In the genomic region with DNA sequence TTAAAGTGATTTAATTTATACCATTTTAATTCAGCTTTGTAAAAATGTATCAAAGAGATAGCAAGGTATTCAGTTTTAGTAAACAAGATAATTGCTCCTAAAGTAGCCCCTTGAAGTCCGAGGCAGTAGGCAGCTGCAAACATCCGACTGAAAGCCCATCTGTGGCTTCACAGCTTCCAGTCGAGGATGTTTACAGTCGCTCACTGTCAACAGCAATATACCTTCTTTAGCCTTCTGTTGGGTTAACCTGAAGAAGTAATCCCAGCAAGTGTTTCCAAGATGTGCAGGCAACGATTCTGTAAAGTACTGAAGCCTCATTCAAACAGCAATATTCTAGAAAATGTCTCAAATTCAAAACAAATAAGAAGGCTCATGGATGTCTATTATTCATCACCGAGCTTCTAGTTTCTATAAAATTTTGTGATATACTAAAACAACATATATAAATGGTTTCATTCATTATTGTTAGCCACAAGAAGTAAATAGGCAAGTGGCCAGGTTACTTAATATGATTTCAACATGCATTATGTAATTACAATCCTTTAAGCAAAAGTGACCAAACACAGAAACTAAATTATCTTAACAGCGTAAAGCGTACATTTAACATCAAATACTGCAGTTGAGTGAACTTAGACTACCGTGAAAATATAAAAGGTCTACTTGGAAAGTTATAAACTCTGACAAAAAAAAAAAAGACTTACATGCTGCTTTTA, we compare ENCODE assay signal across 11 cellular contexts.
A peak's percentile ranks its signal among the peaks of the same experiment; 100 is the strongest.
DNase-seq lines count a peak whose midpoint lies in the region; ATAC-seq and TF ChIP-seq lines count a peak whose summit lies in the region.
"Had no signal": no experiment of that assay in that cellular context is flagged by ENCODE, and none has a peak within 500 bp of the region (broad histone marks: within the 10 kb centered on the region; RNA-seq: fewer than 3 reads in every experiment).

No MANE protein-coding gene starts in this region.

- ATAC-seq in left ventricle myocardium superior (no peak), lung (ENCODE audit: insufficient read depth, low FRiP score) (no peak), upper lobe of right lung (no peak), GM21423 (IDR thresholded peaks at IDR 0.05; ENCODE audit: unreplicated experiment) (no peak), HG02571 (IDR thresholded peaks at IDR 0.05; ENCODE audit: unreplicated experiment) (no peak), HG02973 (IDR thresholded peaks at IDR 0.05; ENCODE audit: unreplicated experiment) (no peak)

- H3K27ac ChIP-seq in cardiac muscle cell (peak overlapping the region; percentile 49), cingulate gyrus (ENCODE audit: low read depth, low read length) (peak overlapping the region; percentile 30), lung (ENCODE audit: low read depth in 1 of 2, low read length in 1 of 2) (peak overlapping the region; percentile 33 to 91), upper lobe of right lung (peak overlapping the region; percentile 75)
- H3K27ac ChIP-seq: uterus had no signal

- H3K27me3 ChIP-seq in cardiac muscle cell (no peaks in the 10 kb centered on the region), lung (ENCODE audit: control insufficient read depth, insufficient read depth) (no peaks in the 10 kb centered on the region), upper lobe of right lung (no peaks in the 10 kb centered on the region)
- H3K27me3 ChIP-seq: uterus had no signal

- intact Hi-C loops in left ventricle myocardium superior (cut with micrococcal nuclease) (no loop called here), upper lobe of right lung (cut with DNase I) (no loop called here)

- H3K9me3 ChIP-seq in cardiac muscle cell (ENCODE audit: low read depth) (no peaks in the 10 kb centered on the region), lung (ENCODE audit: control insufficient read depth in 2 of 2, insufficient read depth in 1 of 2, low read length in 1 of 2) (no peaks in the 10 kb centered on the region), upper lobe of right lung (no peaks in the 10 kb centered on the region)
- H3K9me3 ChIP-seq: uterus had no signal

- 37 to 66% methylated on average over 9 of the region's 9 CpGs for WGBS in lung, 2 donors

- H3K4me1 ChIP-seq in cardiac muscle cell (ENCODE audit: low read depth) (peaks cover 13% of the 10 kb centered on the region), lung (ENCODE audit: control insufficient read depth in 2 of 2, insufficient read depth in 2 of 2, low read length in 2 of 2) (peaks cover 5 to 8% of the 10 kb centered on the region in 2 donors), upper lobe of right lung (peaks cover 28% of the 10 kb centered on the region)
- H3K4me1 ChIP-seq: uterus had no signal

- H3K4me3 ChIP-seq in cardiac muscle cell: no peak overlapping the region
- H3K4me3 ChIP-seq in lung: no peak overlapping the region
- H3K4me3 ChIP-seq in upper lobe of right lung: peak overlapping the region; percentile 26
- H3K4me3 ChIP-seq: uterus had no signal

- H3K36me3 ChIP-seq in cardiac muscle cell (no peaks in the 10 kb centered on the region), lung (ENCODE audit: control insufficient read depth in 2 of 2, insufficient read depth in 2 of 2, low read length in 2 of 2) (no peaks in the 10 kb centered on the region), upper lobe of right lung (no peaks in the 10 kb centered on the region)
- H3K36me3 ChIP-seq: uterus had no signal

- TF ChIP-seq CTCF in cardiac muscle cell (IDR thresholded peaks at IDR 0.05; ENCODE audit: low read depth, low read length): no peak
- TF ChIP-seq CTCF in lung (IDR thresholded peaks at IDR 0.05; ENCODE audit: control extremely low read depth, extremely low read depth): no peak
- no peak for TF ChIP-seq CTCF in upper lobe of right lung (IDR thresholded peaks at IDR 0.05)

- DNase-seq in cardiac muscle cell (ENCODE audit: low read depth in 1 of 2, low spot score in 1 of 2) (peak in 1 of 2 donors; percentile 44), left ventricle myocardium superior (no peak), lung (ENCODE audit: low spot score) (no peak), upper lobe of right lung (no peak)
- DNase-seq: activated T-cell treated with anti-CD3 and anti-CD28 coated beads, Interleukin-2, amount 50 U/mL, for 48 hours; NCI-H446 treated with DMSO at 0.1 percent for 48 hours; uterus had no signal
